Comparison of ENCODE assay signal across 11 cellular contexts in the genomic region with DNA sequence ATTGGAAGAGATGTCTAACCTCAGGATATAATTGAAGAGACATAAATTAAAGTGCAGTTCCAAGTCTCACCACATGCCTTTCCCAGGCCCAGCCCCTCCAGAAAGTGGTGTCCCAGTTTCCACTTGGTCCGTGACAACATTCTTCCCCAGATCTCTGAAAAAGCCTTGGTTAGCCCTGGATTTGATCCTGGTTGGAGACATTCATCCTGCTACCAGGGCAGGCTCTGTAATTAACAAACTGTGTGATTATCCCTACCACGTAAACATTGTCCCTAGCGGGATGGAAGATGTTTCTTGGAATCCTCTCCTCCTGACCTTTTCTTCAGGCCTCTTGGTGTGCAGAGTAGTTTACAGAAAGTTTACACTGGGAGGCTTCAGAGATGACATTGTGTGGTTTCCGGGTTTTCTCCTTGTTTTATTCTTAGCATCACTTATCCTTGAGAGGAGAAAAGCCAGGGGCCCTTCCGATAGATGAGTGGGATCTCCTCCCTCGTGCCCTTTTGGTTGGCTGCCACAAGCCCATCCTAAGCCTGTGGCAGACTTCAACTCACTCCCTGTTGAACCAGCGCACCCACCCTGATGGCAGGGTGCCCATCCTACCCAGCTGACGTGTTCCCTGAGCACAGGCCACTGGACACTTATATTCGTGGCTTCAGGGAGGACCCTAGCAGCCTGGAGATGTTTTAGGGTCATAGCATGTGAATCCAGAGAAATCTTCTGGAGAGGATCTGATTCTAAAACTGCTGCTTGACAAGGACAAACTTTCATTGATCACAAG.
DNase-seq lines count a peak whose midpoint lies in the region; ATAC-seq, FAIRE-seq and TF ChIP-seq lines count a peak whose summit lies in the region.
"Had no signal": no experiment of that assay in that cellular context is flagged by ENCODE, and none has a peak within 500 bp of the region (broad histone marks: within the 10 kb centered on the region; RNA-seq: fewer than 3 reads in every experiment).

No MANE protein-coding gene starts in this region.

- no peaks in the 10 kb centered on the region for H3K9me3 ChIP-seq in DND-41 (ENCODE audit: insufficient read depth, low read length, severe bottlenecking)
- no peaks in the 10 kb centered on the region for H3K9me3 ChIP-seq in endothelial cell of umbilical vein (replicated peaks; ENCODE audit: control insufficient read depth, insufficient read depth, low read length)

- H3K9me1 ChIP-seq in endothelial cell of umbilical vein (replicated peaks; ENCODE audit: control insufficient read depth, extremely low read depth, insufficient read depth, low read length) = no peaks in the 10 kb centered on the region

- H3K27ac ChIP-seq in DND-41 (ENCODE audit: low read length) (no peak overlapping the region), endothelial cell of umbilical vein (ENCODE audit: insufficient read depth, low read depth, low read length) (no peak overlapping the region)

- H3K27me3 ChIP-seq in DND-41 (ENCODE audit: insufficient read depth, low read length, poor library complexity) (peaks cover 8% of the 10 kb centered on the region), endothelial cell of umbilical vein (ENCODE audit: control insufficient read depth in 2 of 2, insufficient read depth in 2 of 2, low read length in 2 of 2) (no peaks in the 10 kb centered on the region)

- dilution Hi-C loops in endothelial cell of umbilical vein (cut with MboI; ENCODE audit: extremely low pct_ligation_motif_present, low sequenced_read_pairs) = no loop called here

- peaks cover 25% of the 10 kb centered on the region for H3K27me3 Mint-ChIP-seq in progenitor cell of endocrine pancreas

- no peaks in the 10 kb centered on the region for H3K36me3 Mint-ChIP-seq in progenitor cell of endocrine pancreas (ENCODE audit: insufficient read depth)

- intact Hi-C loops in endothelial cell of umbilical vein (cut with micrococcal nuclease) = no loop called here

- 0 out of 2 replicates have a peak, but pooled peaks cover 3% of the 10 kb centered on the region for H4K20me1 ChIP-seq in DND-41 (ENCODE audit: insufficient read depth, low read length)
- H4K20me1 ChIP-seq in endothelial cell of umbilical vein (replicated peaks; ENCODE audit: control insufficient read depth, extremely low read depth, insufficient read depth, low read length) = no peaks in the 10 kb centered on the region

- H3K4me3 Mint-ChIP-seq in progenitor cell of endocrine pancreas (ENCODE audit: low read depth) = no peak overlapping the region

- FAIRE-seq in endothelial cell of umbilical vein (lab: Jason Lieb, UNC) = no peak
- FAIRE-seq: GM12891 had no signal

- H3K36me3 ChIP-seq in DND-41 (ENCODE audit: insufficient read depth, low read length) (no peaks in the 10 kb centered on the region), endothelial cell of umbilical vein (ENCODE audit: control insufficient read depth in 2 of 2, extremely low read depth in 1 of 2, insufficient read depth in 2 of 2, low read length in 2 of 2) (no peaks in the 10 kb centered on the region)

- no peak for DNase-seq in DND-41
- peak; percentile 28 for DNase-seq in NAMALWA (ENCODE audit: low spot score)
- DNase-seq in endothelial cell of umbilical vein (ENCODE audit: low read depth, low spot score) = no peak
- DNase-seq in progenitor cell of endocrine pancreas (ENCODE audit: low spot score, unreplicated experiment) = no peak
- DNase-seq in stimulated activated naive CD4-positive, alpha-beta T cell (lab: John Stamatoyannopoulos, UW) = no peak
- DNase-seq in activated CD4-positive, CD25-positive, alpha-beta regulatory T cell (lab: John Stamatoyannopoulos, UW) = no peak
- DNase-seq: NCI-H524 had no signal

- H3K4me2 ChIP-seq in DND-41 (ENCODE audit: insufficient read depth, low read length) (no peak overlapping the region), endothelial cell of umbilical vein (ENCODE audit: insufficient read depth, low read length) (no peak overlapping the region)

- no peak for ATAC-seq in DND-41 (ENCODE audit: insufficient read depth, low read depth)
- ATAC-seq in GM19467 (IDR thresholded peaks at IDR 0.05; ENCODE audit: unreplicated experiment) = no peak
- no peak for ATAC-seq in GM18870 (IDR thresholded peaks at IDR 0.05; ENCODE audit: unreplicated experiment)

- no peaks in the 10 kb centered on the region for H3K9me3 Mint-ChIP-seq in progenitor cell of endocrine pancreas (ENCODE audit: low read depth)

- H3K79me2 ChIP-seq in DND-41 (ENCODE audit: insufficient read depth, low read length) (no peaks in the 10 kb centered on the region), endothelial cell of umbilical vein (ENCODE audit: control insufficient read depth, insufficient read depth, low read length) (no peaks in the 10 kb centered on the region)

- H3K4me1 ChIP-seq in DND-41 (ENCODE audit: insufficient read depth, low read length) (no peaks in the 10 kb centered on the region), endothelial cell of umbilical vein (ENCODE audit: control insufficient read depth, extremely low read depth, insufficient read depth, low read length) (no peaks in the 10 kb centered on the region)

- CTCF ChIA-PET in endothelial cell of umbilical vein (lab: Charles Lee) = interaction anchor here (0.8 kb wide), 1 partner anchor 15 kb away, joined by 3 read pairs; no protein-coding TSS in a partner anchor

- no peaks in the 10 kb centered on the region for H3K4me1 Mint-ChIP-seq in progenitor cell of endocrine pancreas (ENCODE audit: low read depth)

- no peak overlapping the region for H3K9ac ChIP-seq in DND-41 (ENCODE audit: low read depth, low read length)
- no peak overlapping the region for H3K9ac ChIP-seq in endothelial cell of umbilical vein (replicated peaks; ENCODE audit: extremely low read depth, insufficient read depth, low read length)

- no peak overlapping the region for H3K4me3 ChIP-seq in DND-41 (ENCODE audit: low read depth in 1 of 2, low read length in 2 of 2)
- H3K4me3 ChIP-seq in endothelial cell of umbilical vein (replicated peaks in 1 of 3; ENCODE audit: insufficient read depth in 1 of 3, low read depth in 1 of 3, low read length in 3 of 3) = no peak overlapping the region
- H3K4me3 ChIP-seq: skin epidermis had no signal

- no peak overlapping the region for H3K27ac Mint-ChIP-seq in progenitor cell of endocrine pancreas

- TF ChIP-seq CTCF in DND-41 (IDR thresholded peaks at IDR 0.05; ENCODE audit: borderline replicate concordance, extremely low read depth, low read length, poor library complexity, severe bottlenecking) (peak; percentile 36), endothelial cell of umbilical vein (IDR thresholded peaks at IDR 0.05; ENCODE audit: extremely low read depth in 1 of 2, insufficient read depth in 1 of 2, low read depth in 1 of 2, low read length in 2 of 2) (peak; percentile 11 to 29), progenitor cell of endocrine pancreas (IDR thresholded peaks at IDR 0.05; ENCODE audit: unreplicated experiment) (peak; percentile 58)

- POLR2A ChIA-PET in endothelial cell of umbilical vein (lab: Charles Lee) = no interaction called here

- BruUV-seq in endothelial cell of umbilical vein (replicated peaks; lab: Mats Ljungman, UMichigan) = no TSS peak

- TF ChIP-seq POLR2A in endothelial cell of umbilical vein (IDR thresholded peaks at IDR 0.05; ENCODE audit: low read depth, low read length) = no peak

- no peak overlapping the region for H2AFZ ChIP-seq in DND-41 (ENCODE audit: low read depth, low read length)
- H2AFZ ChIP-seq in endothelial cell of umbilical vein (ENCODE audit: low read depth, low read length) = no peak overlapping the region

TF ChIP-seq in endothelial cell of umbilical vein, 7 proteins besides CTCF, POLR2A, EP300 and RAD21:
- TF ChIP-seq JUN (IDR thresholded peaks at IDR 0.05; ENCODE audit: borderline replicate concordance, insufficient read depth, insufficient read length, low read depth) = no peak
- TF ChIP-seq FOS (IDR thresholded peaks at IDR 0.05; ENCODE audit: borderline replicate concordance, insufficient read depth, low read length) = no peak
- TF ChIP-seq MAX (IDR thresholded peaks at IDR 0.05; ENCODE audit: insufficient read depth, insufficient read length) = no peak
- TF ChIP-seq EZH2 (IDR thresholded peaks at IDR 0.05; ENCODE audit: borderline replicate concordance, low read depth, low read length, severe bottlenecking) = no peak
- TF ChIP-seq MYC (IDR thresholded peaks at IDR 0.05; ENCODE audit: low read depth, low read length) = no peak
- no peak for TF ChIP-seq POLR2AphosphoS5 (IDR thresholded peaks at IDR 0.05; ENCODE audit: insufficient read depth, low read depth, low read length)
- TF ChIP-seq GATA2 (IDR thresholded peaks at IDR 0.05; ENCODE audit: insufficient read depth, insufficient read length, low read depth, low read length) = no peak
